In the genomic region with DNA sequence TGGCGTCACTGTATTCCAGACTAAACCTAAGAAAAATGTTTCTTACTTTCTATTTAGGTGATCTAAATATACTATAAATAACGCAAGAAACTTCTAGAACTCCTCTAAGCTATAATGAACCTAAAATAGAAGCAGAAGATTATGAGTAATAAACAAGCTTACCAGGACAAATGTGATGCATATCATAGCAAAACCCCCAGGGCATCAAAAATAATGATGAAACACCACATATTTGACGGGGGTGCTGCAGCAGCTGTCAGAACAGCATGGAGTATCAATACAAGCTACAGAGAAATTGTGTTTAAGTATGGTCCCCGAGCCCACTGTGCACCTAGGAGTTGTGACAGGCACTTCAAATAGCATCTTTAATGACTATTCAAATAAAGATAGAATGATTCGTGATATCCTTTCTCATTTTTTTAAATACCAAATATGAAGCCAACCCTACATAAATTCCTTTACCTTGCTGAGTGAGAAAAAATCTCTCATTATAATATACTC, we compare ENCODE assay signal across 29 cellular contexts.
"Had no signal": no experiment of that assay in that cellular context is flagged by ENCODE, and none has a peak within 500 bp of the region (broad histone marks: within the 10 kb centered on the region; RNA-seq: fewer than 3 reads in every experiment).

No MANE protein-coding gene starts in this region.

- H3K9me3 Mint-ChIP-seq: activated CD4-positive, alpha-beta memory T cell treated with anti-CD3 and anti-CD28 coated beads for 36 hours; activated CD4-positive, alpha-beta T cell treated with anti-CD3 and anti-CD28 coated beads, Interleukin-2, amount 10 ng/mL, durations not matched to agents 24 days and 14 days; activated naive CD4-positive, alpha-beta T cell treated with anti-CD3 and anti-CD28 coated beads for 36 hours; activated naive CD8-positive, alpha-beta T cell treated with anti-CD3 and anti-CD28 coated beads for 36 hours; activated naive CD8-positive, alpha-beta T cell treated with anti-CD3 and anti-CD28 coated beads, Interleukin-2, amount 50 U/mL, for 24 hours; activated T-helper 1 cell treated with anti-CD3 and anti-CD28 coated beads, Interleukin-12 subunit alpha, Interleukin-12 subunit beta, Interleukin-2, Interleukin-4 antibody, amounts not matched to agents 30 ng/mL and 10 ng/mL and 1 ng/mL, durations not matched to agents 14 hours and 24 hours and 36 hours; activated T-helper 2 cell treated with anti-CD3 and anti-CD28 coated beads, Interferon-gamma antibody, Interleukin-2, Interleukin-4, amounts not matched to agents 10 μg/mL and 5 μg/mL and 100 μg/mL, durations not matched to agents 14 hours and 24 hours and 36 hours had no signal

- H3K4me1 ChIP-seq: ascending aorta, esophagus squamous epithelium, heart left ventricle had no signal

- DNase-seq: activated CD4-positive, alpha-beta memory T cell treated with anti-CD3 and anti-CD28 coated beads for 36 hours; activated CD4-positive, alpha-beta T cell treated with anti-CD3 and anti-CD28 coated beads for 36 hours; activated CD4-positive, alpha-beta T cell treated with anti-CD3 and anti-CD28 coated beads, Interleukin-2, amount 10 ng/mL, durations not matched to agents 24 days and 14 days; activated CD4-positive, CD25-positive, alpha-beta regulatory T cell; activated CD4-positive, CD25-positive, alpha-beta regulatory T cell treated with anti-CD3 and anti-CD28 coated beads, Interleukin-2, amount 50 U/mL, for 72 hours; activated CD8-positive, alpha-beta memory T cell treated with anti-CD3 and anti-CD28 coated beads, Interleukin-2, amount 10 ng/mL, durations not matched to agents 7 days and 5 days; activated CD8-positive, alpha-beta memory T cell treated with anti-CD3 and anti-CD28 coated beads, Interleukin-2, amount 50 U/mL, for 4 hours; activated CD8-positive, alpha-beta T cell treated with anti-CD3 and anti-CD28 coated beads, Interleukin-2, amount 10 ng/mL, durations not matched to agents 7 days and 5 days; activated effector memory CD4-positive, alpha-beta T cell treated with anti-CD3 and anti-CD28 coated beads, Interleukin-2, amount 50 U/mL, for 16 hours; activated naive CD4-positive, alpha-beta T cell treated with anti-CD3 and anti-CD28 coated beads for 36 hours; activated naive CD8-positive, alpha-beta T cell treated with anti-CD3 and anti-CD28 coated beads for 36 hours; activated naive CD8-positive, alpha-beta T cell treated with anti-CD3 and anti-CD28 coated beads, Interleukin-2, amount 50 U/mL, for 24 hours; activated T-cell treated with anti-CD3 and anti-CD28 coated beads, Interleukin-2, amount 50 U/mL, for 1 hour; activated T-cell treated with anti-CD3 and anti-CD28 coated beads, Interleukin-2, amount 50 U/mL, for 48 hours; caudate nucleus; cortex of kidney; dermis blood vessel endothelial cell; effector CD4-positive, alpha-beta T cell; effector memory CD8-positive, alpha-beta T cell; esophagus squamous epithelium; glutamatergic neuron; heart left ventricle; T-helper 2 cell had no signal

- H3K36me3 ChIP-seq: ascending aorta, esophagus squamous epithelium, heart left ventricle had no signal

- H3K4me3 ChIP-seq: ascending aorta, esophagus squamous epithelium, heart left ventricle had no signal

- H3K27ac ChIP-seq: ascending aorta, epithelial cell of prostate, esophagus squamous epithelium, heart left ventricle had no signal

- H3K27me3 Mint-ChIP-seq: activated CD4-positive, alpha-beta memory T cell treated with anti-CD3 and anti-CD28 coated beads for 36 hours; activated CD4-positive, alpha-beta T cell treated with anti-CD3 and anti-CD28 coated beads for 36 hours; activated CD4-positive, alpha-beta T cell treated with anti-CD3 and anti-CD28 coated beads, Interleukin-2, amount 10 ng/mL, durations not matched to agents 24 days and 14 days; activated CD8-positive, alpha-beta memory T cell treated with anti-CD3 and anti-CD28 coated beads, Interleukin-2, amount 10 ng/mL, durations not matched to agents 7 days and 5 days; activated naive CD4-positive, alpha-beta T cell treated with anti-CD3 and anti-CD28 coated beads, Interleukin-2, amount 50 U/mL, for 24 hours; activated naive CD8-positive, alpha-beta T cell treated with anti-CD3 and anti-CD28 coated beads for 36 hours; effector memory CD8-positive, alpha-beta T cell had no signal

- H3K9me3 ChIP-seq: ascending aorta, esophagus squamous epithelium, heart left ventricle had no signal

- H3K36me3 Mint-ChIP-seq: activated CD4-positive, alpha-beta memory T cell treated with anti-CD3 and anti-CD28 coated beads for 36 hours; activated CD8-positive, alpha-beta memory T cell treated with anti-CD3 and anti-CD28 coated beads, Interleukin-2, amount 10 ng/mL, durations not matched to agents 7 days and 5 days; activated naive CD4-positive, alpha-beta T cell treated with anti-CD3 and anti-CD28 coated beads, Interleukin-2, amount 50 U/mL, for 24 hours; activated naive CD8-positive, alpha-beta T cell treated with anti-CD3 and anti-CD28 coated beads for 36 hours; brain had no signal

- H3K4me3 Mint-ChIP-seq: activated CD4-positive, alpha-beta memory T cell treated with anti-CD3 and anti-CD28 coated beads for 36 hours; activated CD4-positive, alpha-beta T cell treated with anti-CD3 and anti-CD28 coated beads for 36 hours; activated CD4-positive, alpha-beta T cell treated with anti-CD3 and anti-CD28 coated beads, Interleukin-2, amount 10 ng/mL, durations not matched to agents 24 days and 14 days; activated CD8-positive, alpha-beta memory T cell treated with anti-CD3 and anti-CD28 coated beads, Interleukin-2, amount 10 ng/mL, durations not matched to agents 7 days and 5 days; activated CD8-positive, alpha-beta T cell treated with anti-CD3 and anti-CD28 coated beads, Interleukin-2, amount 10 ng/mL, durations not matched to agents 7 days and 5 days; activated naive CD4-positive, alpha-beta T cell treated with anti-CD3 and anti-CD28 coated beads for 36 hours; activated naive CD4-positive, alpha-beta T cell treated with anti-CD3 and anti-CD28 coated beads, Interleukin-2, amount 50 U/mL, for 24 hours; activated naive CD8-positive, alpha-beta T cell treated with anti-CD3 and anti-CD28 coated beads for 36 hours; activated naive CD8-positive, alpha-beta T cell treated with anti-CD3 and anti-CD28 coated beads, Interleukin-2, amount 50 U/mL, for 24 hours; activated T-helper 1 cell treated with anti-CD3 and anti-CD28 coated beads, Interleukin-12 subunit alpha, Interleukin-12 subunit beta, Interleukin-2, Interleukin-4 antibody, amounts not matched to agents 30 ng/mL and 10 ng/mL and 1 ng/mL, durations not matched to agents 14 hours and 24 hours and 36 hours; brain; effector memory CD8-positive, alpha-beta T cell had no signal

- ATAC-seq: activated CD4-positive, alpha-beta T cell treated with anti-CD3 and anti-CD28 coated beads for 36 hours; activated CD8-positive, alpha-beta memory T cell treated with anti-CD3 and anti-CD28 coated beads, Interleukin-2, amount 10 ng/mL, durations not matched to agents 7 days and 5 days; activated CD8-positive, alpha-beta T cell treated with anti-CD3 and anti-CD28 coated beads, Interleukin-2, amount 10 ng/mL, durations not matched to agents 7 days and 5 days; activated naive CD8-positive, alpha-beta T cell treated with anti-CD3 and anti-CD28 coated beads, Interleukin-2, amount 50 U/mL, for 24 hours; effector memory CD8-positive, alpha-beta T cell; heart left ventricle had no signal

- H3K27ac Mint-ChIP-seq: activated CD4-positive, alpha-beta memory T cell treated with anti-CD3 and anti-CD28 coated beads for 36 hours; activated CD4-positive, alpha-beta T cell treated with anti-CD3 and anti-CD28 coated beads for 36 hours; activated CD4-positive, alpha-beta T cell treated with anti-CD3 and anti-CD28 coated beads, Interleukin-2, amount 10 ng/mL, durations not matched to agents 24 days and 14 days; activated CD8-positive, alpha-beta memory T cell treated with anti-CD3 and anti-CD28 coated beads, Interleukin-2, amount 10 ng/mL, durations not matched to agents 7 days and 5 days; activated CD8-positive, alpha-beta T cell treated with anti-CD3 and anti-CD28 coated beads, Interleukin-2, amount 10 ng/mL, durations not matched to agents 7 days and 5 days; activated naive CD4-positive, alpha-beta T cell treated with anti-CD3 and anti-CD28 coated beads for 36 hours; activated naive CD4-positive, alpha-beta T cell treated with anti-CD3 and anti-CD28 coated beads, Interleukin-2, amount 50 U/mL, for 24 hours; activated naive CD8-positive, alpha-beta T cell treated with anti-CD3 and anti-CD28 coated beads for 36 hours; activated naive CD8-positive, alpha-beta T cell treated with anti-CD3 and anti-CD28 coated beads, Interleukin-2, amount 50 U/mL, for 24 hours; activated T-helper 1 cell treated with anti-CD3 and anti-CD28 coated beads, Interleukin-12 subunit alpha, Interleukin-12 subunit beta, Interleukin-2, Interleukin-4 antibody, amounts not matched to agents 30 ng/mL and 10 ng/mL and 1 ng/mL, durations not matched to agents 14 hours and 24 hours and 36 hours; activated T-helper 2 cell treated with anti-CD3 and anti-CD28 coated beads, Interferon-gamma antibody, Interleukin-2, Interleukin-4, amounts not matched to agents 10 μg/mL and 5 μg/mL and 100 μg/mL, durations not matched to agents 14 hours and 24 hours and 36 hours; effector memory CD8-positive, alpha-beta T cell had no signal

- H3K27me3 ChIP-seq: ascending aorta, esophagus squamous epithelium had no signal

- H3K4me1 Mint-ChIP-seq: activated CD4-positive, alpha-beta T cell treated with anti-CD3 and anti-CD28 coated beads for 36 hours; activated CD4-positive, alpha-beta T cell treated with anti-CD3 and anti-CD28 coated beads, Interleukin-2, amount 10 ng/mL, durations not matched to agents 24 days and 14 days; activated CD8-positive, alpha-beta memory T cell treated with anti-CD3 and anti-CD28 coated beads, Interleukin-2, amount 10 ng/mL, durations not matched to agents 7 days and 5 days; activated naive CD4-positive, alpha-beta T cell treated with anti-CD3 and anti-CD28 coated beads, Interleukin-2, amount 50 U/mL, for 24 hours; activated naive CD8-positive, alpha-beta T cell treated with anti-CD3 and anti-CD28 coated beads for 36 hours; activated naive CD8-positive, alpha-beta T cell treated with anti-CD3 and anti-CD28 coated beads, Interleukin-2, amount 50 U/mL, for 24 hours had no signal
